In the genomic region with DNA sequence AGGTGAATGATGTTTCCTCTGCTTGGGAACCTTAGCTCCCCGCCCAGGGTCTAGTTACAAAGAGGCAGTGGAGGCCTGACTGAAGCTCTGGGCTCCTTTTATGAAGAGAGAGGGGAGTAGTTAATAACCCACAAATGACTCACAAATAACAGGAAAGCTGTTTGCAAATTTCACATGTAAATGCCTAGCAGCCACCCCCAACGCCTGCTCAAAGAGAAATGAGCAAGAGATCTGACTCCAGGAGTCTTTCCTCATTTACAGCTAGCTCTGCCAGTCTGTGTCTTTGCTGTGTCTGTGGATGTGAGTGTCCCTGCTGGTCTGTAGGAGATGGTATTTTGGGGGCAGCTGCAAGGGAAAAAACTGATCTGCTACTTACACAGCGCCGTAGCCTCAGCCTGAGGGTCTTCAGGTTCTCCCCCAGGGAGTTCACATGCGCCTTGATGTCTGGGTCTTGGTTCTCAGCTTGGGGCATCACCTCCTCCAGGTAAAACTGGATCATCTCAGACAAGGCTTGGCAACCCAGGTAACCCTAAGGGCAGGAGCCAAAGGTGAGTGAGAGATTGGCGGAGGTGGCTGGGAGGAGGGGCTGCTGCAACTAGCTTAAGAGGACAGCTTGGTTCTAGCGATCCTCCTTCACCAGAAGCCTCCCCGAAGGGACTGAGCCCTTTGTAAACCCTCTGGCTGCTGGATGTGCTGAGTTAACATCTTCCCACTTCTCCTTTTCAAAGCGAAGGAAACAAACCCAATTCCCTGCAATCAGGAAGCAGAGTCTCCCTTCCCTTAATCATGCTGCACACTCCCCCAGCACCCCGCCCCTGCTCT, we compare ENCODE assay signal across 8 cellular contexts. TPM values are rescaled to one million over a fixed set of nuclear protein-coding genes. Genes with fewer than 3 reads are reported as not detected.
DNase-seq lines count a peak whose midpoint lies in the region; ATAC-seq and TF ChIP-seq lines count a peak whose summit lies in the region.

A gene with protein sequence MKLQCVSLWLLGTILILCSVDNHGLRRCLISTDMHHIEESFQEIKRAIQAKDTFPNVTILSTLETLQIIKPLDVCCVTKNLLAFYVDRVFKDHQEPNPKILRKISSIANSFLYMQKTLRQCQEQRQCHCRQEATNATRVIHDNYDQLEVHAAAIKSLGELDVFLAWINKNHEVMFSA (plus strand): TSS at position 243 of the 822 bp plus-strand sequence. CDS start 65,890 bp downstream, outside the sequence.

- H3K27me3 ChIP-seq in GM06990 (replicated peaks; ENCODE audit: control insufficient read depth, insufficient read depth, low read length) (no peaks in the 10 kb centered on the region), Caco-2 (replicated peaks; ENCODE audit: control insufficient read depth, insufficient read depth, low read length) (no peaks in the 10 kb centered on the region)

- no peaks in the 10 kb centered on the region for H3K9me3 ChIP-seq in mesodermal cell (ENCODE audit: control insufficient read depth, low read length)
- H3K9me3 ChIP-seq in Caco-2 = no peaks in the 10 kb centered on the region

- H3K36me3 ChIP-seq in GM06990 (ENCODE audit: control insufficient read depth, insufficient read depth, low read length) = no peaks in the 10 kb centered on the region
- no peaks in the 10 kb centered on the region for H3K36me3 ChIP-seq in mesodermal cell (ENCODE audit: control insufficient read depth, insufficient read depth, low read length)
- no peaks in the 10 kb centered on the region for H3K36me3 ChIP-seq in Caco-2 (ENCODE audit: control insufficient read depth, insufficient read depth, low read length)

- peaks cover 34% of the 10 kb centered on the region for H3K4me1 ChIP-seq in mesodermal cell (ENCODE audit: control insufficient read depth, insufficient read depth, low read length, poor library complexity, severe bottlenecking)
- peaks cover 55% of the 10 kb centered on the region for H3K4me1 ChIP-seq in Caco-2

- TF ChIP-seq CTCF in GM06990 (IDR thresholded peaks at IDR 0.05; ENCODE audit: insufficient read depth, low read length, poor library complexity, severe bottlenecking) = no peak
- no peak for TF ChIP-seq CTCF in progenitor cell of endocrine pancreas (IDR thresholded peaks at IDR 0.05; ENCODE audit: unreplicated experiment)
- TF ChIP-seq CTCF in Caco-2 (IDR thresholded peaks at IDR 0.05; ENCODE audit: insufficient read depth in 1 of 2, low read depth in 1 of 2, low read length in 1 of 2, severe bottlenecking in 1 of 2, unreplicated experiment in 1 of 2) = no peak

- H3K4me3 ChIP-seq in GM06990 (replicated peaks; ENCODE audit: low read depth, low read length) = peak within 1 kb of the TSS; percentile 62
- peak within 1 kb of the TSS; percentile 11 for H3K4me3 ChIP-seq in mesodermal cell (ENCODE audit: extremely low read depth, insufficient read depth, low read length, poor library complexity, severe bottlenecking)
- H3K4me3 ChIP-seq in Caco-2 (ENCODE audit: low read depth, low read length) = no peak within 1 kb of the TSS

- peak; percentile 48 for DNase-seq in GM06990 (ENCODE audit: extremely low read depth, insufficient read length)
- DNase-seq in progenitor cell of endocrine pancreas (ENCODE audit: low spot score, unreplicated experiment) = no peak
- DNase-seq in Caco-2 = no peak

- no peak within 1 kb of the TSS for H3K27ac ChIP-seq in mesodermal cell (ENCODE audit: low read depth, low read length, severe bottlenecking)

- peak within 1 kb of the TSS; percentile 77 for H3K27ac Mint-ChIP-seq in activated naive CD8-positive, alpha-beta T cell
- H3K27ac Mint-ChIP-seq in progenitor cell of endocrine pancreas (no peak within 1 kb of the TSS), Caco-2 (ENCODE audit: unreplicated experiment) (no peak within 1 kb of the TSS)

- WGBS in mesodermal cell (ENCODE audit: insufficient coverage in 2 of 2), 2 experiments = 55 to 79% methylated on average over 6 of the region's 10 CpGs

- H3K27me3 Mint-ChIP-seq in activated naive CD8-positive, alpha-beta T cell = no peaks in the 10 kb centered on the region
- H3K27me3 Mint-ChIP-seq in progenitor cell of endocrine pancreas (peaks cover 23% of the 10 kb centered on the region), Caco-2 (ENCODE audit: insufficient read depth, unreplicated experiment) (no peaks in the 10 kb centered on the region)

- H3K36me3 Mint-ChIP-seq in activated naive CD8-positive, alpha-beta T cell = no peaks in the 10 kb centered on the region
- no peaks in the 10 kb centered on the region for H3K36me3 Mint-ChIP-seq in progenitor cell of endocrine pancreas (ENCODE audit: insufficient read depth)
- no peaks in the 10 kb centered on the region for H3K36me3 Mint-ChIP-seq in Caco-2 (ENCODE audit: insufficient read depth, unreplicated experiment)

- ATAC-seq in HG03196 (IDR thresholded peaks at IDR 0.05; ENCODE audit: unreplicated experiment) = peak; percentile 15
- ATAC-seq in GM19395 (IDR thresholded peaks at IDR 0.05; ENCODE audit: unreplicated experiment) = no peak
- no peak for ATAC-seq in HG03039 (IDR thresholded peaks at IDR 0.05; ENCODE audit: unreplicated experiment)

- H3K9me3 Mint-ChIP-seq in activated naive CD8-positive, alpha-beta T cell (ENCODE audit: low read depth) = no peaks in the 10 kb centered on the region
- H3K9me3 Mint-ChIP-seq in progenitor cell of endocrine pancreas (ENCODE audit: low read depth) = no peaks in the 10 kb centered on the region
- H3K9me3 Mint-ChIP-seq in Caco-2 (ENCODE audit: unreplicated experiment) = no peaks in the 10 kb centered on the region

- no TSS peak for BruUV-seq in Caco-2 (replicated peaks; lab: Mats Ljungman, UMichigan)

- peaks cover 72% of the 10 kb centered on the region for H3K4me1 Mint-ChIP-seq in activated naive CD8-positive, alpha-beta T cell (ENCODE audit: low read depth)
- H3K4me1 Mint-ChIP-seq in progenitor cell of endocrine pancreas (ENCODE audit: low read depth) (peaks cover 38% of the 10 kb centered on the region), Caco-2 (ENCODE audit: low read depth, unreplicated experiment) (peaks cover 33% of the 10 kb centered on the region)

- intact Hi-C loops in Caco-2 (cut with micrococcal nuclease; ENCODE audit: unreplicated experiment) = no loop called here

- CTCF ChIA-PET in Caco-2 (lab: Charles Lee) = interaction anchor here (1.0 kb wide), 1 partner anchor 161 kb away, joined by 3 read pairs; no protein-coding TSS in a partner anchor

- POLR2A ChIA-PET in Caco-2 (lab: Charles Lee) = no interaction called here

- H3K4me3 Mint-ChIP-seq in activated naive CD8-positive, alpha-beta T cell = peak within 1 kb of the TSS; percentile 31
- H3K4me3 Mint-ChIP-seq in progenitor cell of endocrine pancreas (ENCODE audit: low read depth) = no peak within 1 kb of the TSS
- H3K4me3 Mint-ChIP-seq in Caco-2 (ENCODE audit: unreplicated experiment) = no peak within 1 kb of the TSS

RNA-seq across cellular contexts. Expression of the gene that starts here (rescaled TPM):
- not detected for polyA plus RNA-seq in mesodermal cell (2013, experiment 1 of 2)
- polyA plus RNA-seq in mesodermal cell (2013, experiment 2 of 2) = not detected
- total RNA-seq in progenitor cell of endocrine pancreas = not detected in 2 replicates
- not detected in 2 replicates for total RNA-seq in Caco-2 (2022)
